ENCODE assay signal across 8 cellular contexts in genomic region chr14:75051556-75051899, GRCh38. TPM values are rescaled to one million over a fixed set of nuclear protein-coding genes. Genes with fewer than 3 reads are reported as not detected.
DNase-seq lines count a peak whose midpoint lies in the region; ATAC-seq and TF ChIP-seq lines count a peak whose summit lies in the region.

No MANE protein-coding gene starts in this region.

- ATAC-seq in foreskin keratinocyte, result no peak

- H3K4me1 ChIP-seq in mucosa of stomach (ENCODE audit: control insufficient read depth, insufficient read depth, low read length) (no peaks in the 10 kb centered on the region), foreskin keratinocyte (no peaks in the 10 kb centered on the region)

- DNase-seq in HL-60 (ENCODE audit: low read depth in 1 of 2, low spot score in 1 of 2) (no peak), brain microvascular endothelial cell (no peak), posterior cingulate gyrus (no peak), foreskin keratinocyte (no peak), NCI-H128 (lab: John Stamatoyannopoulos, UW; ENCODE audit: unreplicated experiment) (no peak), NCI-H1436 treated with DMSO at 0.1 percent for 48 hours (lab: John Stamatoyannopoulos, UW) (no peak)

- no peaks in the 10 kb centered on the region for H3K9me3 ChIP-seq in mucosa of stomach (ENCODE audit: control insufficient read depth, low read length)

- H3K27ac ChIP-seq in 22Rv1 (peak overlapping the region; percentile 64), HL-60 (replicated peaks) (no peak overlapping the region), brain microvascular endothelial cell (no peak overlapping the region), foreskin keratinocyte (no peak overlapping the region)

- H3K27me3 ChIP-seq in HL-60 (ENCODE audit: insufficient read depth, poor library complexity, severe bottlenecking) (no peaks in the 10 kb centered on the region), brain microvascular endothelial cell (replicated peaks) (no peaks in the 10 kb centered on the region), mucosa of stomach (ENCODE audit: control insufficient read depth, insufficient read depth, low read length) (no peaks in the 10 kb centered on the region), foreskin keratinocyte (no peaks in the 10 kb centered on the region)

- in situ Hi-C loops in brain microvascular endothelial cell (cut with HindIII; ENCODE audit: low pct_ligation_motif_present, low sequenced_read_pairs), result no loop called here

- H3K4me3 ChIP-seq in HL-60 (replicated peaks; ENCODE audit: insufficient read depth, low read length) (peak overlapping the region; percentile 50), brain microvascular endothelial cell (ENCODE audit: low read depth, low read length) (peak overlapping the region; percentile 67), mucosa of stomach (ENCODE audit: low read length) (peak overlapping the region; percentile 38)

- intact Hi-C loops in posterior cingulate gyrus (cut with DNase I), result no loop called here

- H3K36me3 ChIP-seq in brain microvascular endothelial cell (replicated peaks), result no peaks in the 10 kb centered on the region
- H3K36me3 ChIP-seq in mucosa of stomach (ENCODE audit: control insufficient read depth, insufficient read depth, low read length), result no peaks in the 10 kb centered on the region

- TF ChIP-seq CTCF in 22Rv1 (IDR thresholded peaks at IDR 0.05), result no peak
- no peak for TF ChIP-seq CTCF in HL-60 (IDR thresholded peaks at IDR 0.05; ENCODE audit: insufficient read depth, low read length)
- no peak for TF ChIP-seq CTCF in brain microvascular endothelial cell (IDR thresholded peaks at IDR 0.05; ENCODE audit: low read depth, low read length, missing control alignments)
- no peak for TF ChIP-seq CTCF in foreskin keratinocyte (conservative IDR thresholded peaks at IDR 0.05)

- peak overlapping the region; percentile 84 for H3K9ac ChIP-seq in mucosa of stomach (ENCODE audit: low read length)

RNA-seq across cellular contexts. Expression of gene MLH3, which starts 0.3 kb away (rescaled TPM):
- 12.2 and 14.9 TPM in 2 replicates for total RNA-seq in foreskin keratinocyte
- 5.5 and 7.7 TPM in 2 replicates for polyA plus RNA-seq in foreskin keratinocyte

RNA-seq across cellular contexts. Expression of gene ACYP1, which starts 12.3 kb away (rescaled TPM):
- 13.3 and 14.8 TPM in 2 replicates for total RNA-seq in foreskin keratinocyte
- polyA plus RNA-seq in foreskin keratinocyte, result 19.4 and 21.0 TPM in 2 replicates

RNA-seq across cellular contexts. Expression of gene ZC2HC1C, which starts 17.9 kb away (rescaled TPM):
- total RNA-seq in foreskin keratinocyte, result 0.78 and 1.5 TPM in 2 replicates
- 0.94 TPM in 2 replicates for polyA plus RNA-seq in foreskin keratinocyte

RNA-seq across cellular contexts. Expression of gene EIF2B2, which starts 48.8 kb away (rescaled TPM):
- 57.8 and 65.5 TPM in 2 replicates for total RNA-seq in foreskin keratinocyte
- 76.5 and 80.1 TPM in 2 replicates for polyA plus RNA-seq in foreskin keratinocyte
